Comparison of ENCODE assay signal across 9 cellular contexts in the genomic region with DNA sequence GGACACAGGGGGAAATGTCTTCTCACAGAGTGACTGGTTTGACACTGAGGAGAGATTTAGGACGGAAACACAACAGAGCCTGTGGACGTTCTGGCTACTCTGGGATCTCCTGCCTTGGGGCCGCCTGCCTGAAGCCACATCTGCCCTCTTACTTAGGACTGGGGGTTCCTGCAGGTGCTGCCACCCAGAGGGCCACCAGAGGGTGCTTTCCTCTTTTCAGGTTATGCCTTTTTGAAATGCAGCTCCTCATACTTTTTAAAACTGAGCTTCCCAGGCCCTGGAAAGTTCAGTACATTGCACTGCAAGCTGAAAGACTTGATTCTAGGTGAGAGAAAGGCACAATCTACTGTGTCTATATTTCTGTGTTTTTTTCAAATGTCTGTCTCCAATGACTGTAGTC.
DNase-seq lines count a peak whose midpoint lies in the region; ATAC-seq lines count a peak whose summit lies in the region.
"Had no signal": no experiment of that assay in that cellular context is flagged by ENCODE, and none has a peak within 500 bp of the region (broad histone marks: within the 10 kb centered on the region; RNA-seq: fewer than 3 reads in every experiment).

No MANE protein-coding gene starts in this region.

- ATAC-seq in GM21390 (IDR thresholded peaks at IDR 0.05; ENCODE audit: unreplicated experiment): no peak
- ATAC-seq in activated CD8-positive, alpha-beta memory T cell treated with anti-CD3 and anti-CD28 coated beads, Interleukin-2, amount 10 ng/mL, durations not matched to agents 7 days and 5 days: no peak

- no peaks in the 10 kb centered on the region for H3K79me2 ChIP-seq in Karpas-422 (ENCODE audit: low read length)

- H3K4me3 ChIP-seq in Karpas-422 (ENCODE audit: low read length): no peak overlapping the region

- no peak overlapping the region for H3K27ac Mint-ChIP-seq in activated CD8-positive, alpha-beta memory T cell treated with anti-CD3 and anti-CD28 coated beads, Interleukin-2, amount 10 ng/mL, durations not matched to agents 7 days and 5 days
- H3K27ac Mint-ChIP-seq: B cell had no signal

- H3K27ac ChIP-seq in Karpas-422 (ENCODE audit: low read length): no peak overlapping the region

- peaks cover 27% of the 10 kb centered on the region for H3K4me1 ChIP-seq in Karpas-422 (ENCODE audit: low read length)

- CTCF ChIA-PET in activated CD8-positive, alpha-beta memory T cell treated with anti-CD3 and anti-CD28 coated beads, Interleukin-2, amount 10 ng/mL, durations not matched to agents 7 days and 5 days (lab: Charles Lee): no interaction called here

- no peaks in the 10 kb centered on the region for H3K36me3 Mint-ChIP-seq in activated CD8-positive, alpha-beta memory T cell treated with anti-CD3 and anti-CD28 coated beads, Interleukin-2, amount 10 ng/mL, durations not matched to agents 7 days and 5 days

- H3K9ac ChIP-seq in Karpas-422 (ENCODE audit: low read length): no peak overlapping the region

- H3K27me3 Mint-ChIP-seq in activated CD8-positive, alpha-beta memory T cell treated with anti-CD3 and anti-CD28 coated beads, Interleukin-2, amount 10 ng/mL, durations not matched to agents 7 days and 5 days: no peaks in the 10 kb centered on the region
- H3K27me3 Mint-ChIP-seq: B cell had no signal

- H3K9me3 ChIP-seq in Karpas-422 (ENCODE audit: low read length): peaks cover 5% of the 10 kb centered on the region; the same call in 1 of the 2 replicates

- H3K4me3 Mint-ChIP-seq in activated CD8-positive, alpha-beta memory T cell treated with anti-CD3 and anti-CD28 coated beads, Interleukin-2, amount 10 ng/mL, durations not matched to agents 7 days and 5 days: no peak overlapping the region
- H3K4me3 Mint-ChIP-seq: B cell had no signal

- peaks cover 7% of the 10 kb centered on the region for H3K9me3 Mint-ChIP-seq in activated CD8-positive, alpha-beta memory T cell treated with anti-CD3 and anti-CD28 coated beads, Interleukin-2, amount 10 ng/mL, durations not matched to agents 7 days and 5 days (ENCODE audit: low read depth)

- H3K4me1 Mint-ChIP-seq in activated CD8-positive, alpha-beta memory T cell treated with anti-CD3 and anti-CD28 coated beads, Interleukin-2, amount 10 ng/mL, durations not matched to agents 7 days and 5 days: no peaks in the 10 kb centered on the region
- H3K4me1 Mint-ChIP-seq: B cell had no signal

- no peaks in the 10 kb centered on the region for H3K27me3 ChIP-seq in Karpas-422 (ENCODE audit: low read length)

- H3K4me2 ChIP-seq in Karpas-422 (ENCODE audit: low read depth, low read length, poor library complexity, severe bottlenecking): no peak overlapping the region

- H3K36me3 ChIP-seq in Karpas-422 (ENCODE audit: insufficient read depth, low read length): no peaks in the 10 kb centered on the region; the same call in 1 of the 2 replicates

- peak; percentile 28 for DNase-seq in NCI-H748 (lab: John Stamatoyannopoulos, UW; ENCODE audit: unreplicated experiment)
- DNase-seq in NCI-H748 treated with DMSO at 0.1 percent for 48 hours (lab: John Stamatoyannopoulos, UW): no peak
- DNase-seq in Karpas-422: peak; percentile 93
- peak; percentile 53 for DNase-seq in astrocyte of the hippocampus (ENCODE audit: low read depth, low spot score)
- DNase-seq in left kidney (ENCODE audit: low read depth, low spot score): peak; percentile 22
- no peak for DNase-seq in COLO829 (ENCODE audit: low spot score)
- no peak for DNase-seq in activated CD8-positive, alpha-beta memory T cell treated with anti-CD3 and anti-CD28 coated beads, Interleukin-2, amount 10 ng/mL, durations not matched to agents 7 days and 5 days

- H4K20me1 ChIP-seq in Karpas-422 (ENCODE audit: insufficient read depth, low read depth, low read length): no peaks in the 10 kb centered on the region

- peak overlapping the region; percentile 65; the same call in 1 of the 2 replicates for H2AFZ ChIP-seq in Karpas-422 (ENCODE audit: low read length)

- no peaks in the 10 kb centered on the region for H3K9me2 ChIP-seq in Karpas-422 (replicated peaks; ENCODE audit: insufficient read depth, low read length)

Comparison
In these comparisons a context has a peak if more than half of its experiments do, and no peak if none do; other contexts are left out.
1. DNase-seq: peak in NCI-H748 (single experiment), Karpas-422 (single experiment), astrocyte of the hippocampus (single experiment) and left kidney (single experiment); none in NCI-H748 treated with DMSO at 0.1 percent for 48 hours (single experiment), COLO829 (single experiment) and activated CD8-positive, alpha-beta memory T cell treated with anti-CD3 and anti-CD28 coated beads, Interleukin-2, amount 10 ng/mL, durations not matched to agents 7 days and 5 days (single experiment).